ENCODE assay signal across 7 cellular contexts in genomic region chr9:19408316-19408692, GRCh38. TPM values are rescaled to one million over a fixed set of nuclear protein-coding genes. Genes with fewer than 3 reads are reported as not detected.
DNase-seq lines count a peak whose midpoint lies in the region; ATAC-seq and TF ChIP-seq lines count a peak whose summit lies in the region.

No MANE protein-coding gene starts in this region.

- no peaks in the 10 kb centered on the region for H3K36me3 ChIP-seq in gastrocnemius medialis

- H3K36me3 Mint-ChIP-seq in activated naive CD4-positive, alpha-beta T cell treated with anti-CD3 and anti-CD28 coated beads, Interleukin-2, amount 10 ng/mL, durations not matched to agents 7 days and 5 days: peaks cover 3% of the 10 kb centered on the region

- in situ Hi-C loops in gastrocnemius medialis (cut with MboI; ENCODE audit: low sequenced_read_pairs in 4 of 4): loop anchor here in 1 of 4 donors (25.0 kb wide), 1 partner anchor 96 kb away; no protein-coding TSS in a partner anchor

- peaks cover 27% of the 10 kb centered on the region for H3K27me3 Mint-ChIP-seq in activated naive CD4-positive, alpha-beta T cell treated with anti-CD3 and anti-CD28 coated beads, Interleukin-2, amount 10 ng/mL, durations not matched to agents 7 days and 5 days

- H3K4me1 Mint-ChIP-seq in activated naive CD4-positive, alpha-beta T cell treated with anti-CD3 and anti-CD28 coated beads, Interleukin-2, amount 10 ng/mL, durations not matched to agents 7 days and 5 days: peaks cover 18% of the 10 kb centered on the region

- no peaks in the 10 kb centered on the region for H3K9me3 Mint-ChIP-seq in activated naive CD4-positive, alpha-beta T cell treated with anti-CD3 and anti-CD28 coated beads, Interleukin-2, amount 10 ng/mL, durations not matched to agents 7 days and 5 days

- peak overlapping the region; percentile 84 to 97 (median 93) for H3K4me3 ChIP-seq in gastrocnemius medialis

- peak overlapping the region; percentile 82 to 89 (median 88) for H3K27ac ChIP-seq in gastrocnemius medialis

- TF ChIP-seq CTCF in gastrocnemius medialis (IDR thresholded peaks at IDR 0.05 in 4 of 5, conservative IDR thresholded peaks at IDR 0.05 in 1 of 5): no peak

- CTCF ChIA-PET in activated naive CD4-positive, alpha-beta T cell treated with anti-CD3 and anti-CD28 coated beads, Interleukin-2, amount 10 ng/mL, durations not matched to agents 7 days and 5 days (lab: Charles Lee): interaction anchor here (0.9 to 1.5 kb wide), 2 partner anchors 45 to 56 kb away, joined by 4 to 6 read pairs; no protein-coding TSS in a partner anchor

- no peaks in the 10 kb centered on the region for H3K9me3 ChIP-seq in gastrocnemius medialis

- H3K4me1 ChIP-seq in gastrocnemius medialis: peaks cover 13 to 16% of the 10 kb centered on the region in 2 donors

- H3K27me3 ChIP-seq in gastrocnemius medialis: no peaks in the 10 kb centered on the region

- no peak for DNase-seq in activated naive CD4-positive, alpha-beta T cell treated with anti-CD3 and anti-CD28 coated beads, Interleukin-2, amount 10 ng/mL, durations not matched to agents 7 days and 5 days
- peak; percentile 76 for DNase-seq in left cardiac atrium
- DNase-seq in gastrocnemius medialis: peak in 1 of 2 donors; percentile 49
- DNase-seq in central memory CD4-positive, alpha-beta T cell: no peak

- peak overlapping the region; percentile 94 for H3K4me3 Mint-ChIP-seq in activated naive CD4-positive, alpha-beta T cell treated with anti-CD3 and anti-CD28 coated beads, Interleukin-2, amount 10 ng/mL, durations not matched to agents 7 days and 5 days

- no peak for TF ChIP-seq POLR2A in gastrocnemius medialis (IDR thresholded peaks at IDR 0.05)

- ATAC-seq in GM19035 (IDR thresholded peaks at IDR 0.05; ENCODE audit: unreplicated experiment) (peak; percentile 12), HG03280 (IDR thresholded peaks at IDR 0.05; ENCODE audit: unreplicated experiment) (peak; percentile 15), left cardiac atrium (peak; percentile 44 to 57), gastrocnemius medialis (peak; percentile 49 to 51), HG02678 (IDR thresholded peaks at IDR 0.05; ENCODE audit: unreplicated experiment) (no peak)

- H3K27ac Mint-ChIP-seq in activated naive CD4-positive, alpha-beta T cell treated with anti-CD3 and anti-CD28 coated beads, Interleukin-2, amount 10 ng/mL, durations not matched to agents 7 days and 5 days: no peak overlapping the region

- intact Hi-C loops in left cardiac atrium (cut with DNase I) (no loop called here), gastrocnemius medialis (cut with DNase I; ENCODE audit: low total_unique reads) (loop anchor here (2.0 kb wide), 1 partner anchor 28 kb away; the partner anchor contains the start of gene RPS6)

RNA-seq across cellular contexts. Expression of gene ACER2, which starts 0.5 kb away (rescaled TPM):
- total RNA-seq in left cardiac atrium (1 to 10 TPM; 3.0 to 4.7 TPM), gastrocnemius medialis (1 to 10 TPM; 1.7 to 4.8 (median 2.4) TPM)

RNA-seq across cellular contexts. Expression of gene RPS6, which starts 28.3 kb away (rescaled TPM):
- total RNA-seq in left cardiac atrium (1,000 to 10,000 TPM; 1,134 to 1,265 TPM), gastrocnemius medialis (100 to 1,000 TPM; 501 to 832 (median 770) TPM)
